ENCODE assay signal across 23 cellular contexts in genomic region chr2:84519332-84519957, GRCh38. TPM values are rescaled to one million over a fixed set of nuclear protein-coding genes. Genes with fewer than 3 reads are reported as not detected.
"Had no signal": no experiment of that assay in that cellular context is flagged by ENCODE, and none has a peak within 500 bp of the region (broad histone marks: within the 10 kb centered on the region; RNA-seq: fewer than 3 reads in every experiment).

No MANE protein-coding gene starts in this region.

- H3K27ac Mint-ChIP-seq: activated T-cell treated with anti-CD3 and anti-CD28 coated beads, Interleukin-2, amount 50 U/mL, for 72 hours; brain; nephron progenitor cell; stimulated activated effector memory CD8-positive, alpha-beta T cell treated with anti-CD3 and anti-CD28 coated beads, Interleukin-12 subunit alpha, Interleukin-12 subunit beta, amount 100 ng/mL, for 72 hours; T-helper 2 cell treated with Interferon-gamma antibody and Interleukin-4, amounts not matched to agents 5 μg/mL and 100 μg/mL, for 36 hours; WTC11 had no signal

- H3K36me3 Mint-ChIP-seq: stimulated activated effector memory CD8-positive, alpha-beta T cell treated with anti-CD3 and anti-CD28 coated beads, Interleukin-12 subunit alpha, Interleukin-12 subunit beta, amount 100 ng/mL, for 72 hours; WTC11 had no signal

- FAIRE-seq: keratinocyte, TTC549 had no signal

- H3K9me3 ChIP-seq: sigmoid colon, upper lobe of right lung had no signal

- H3K4me3 Mint-ChIP-seq: activated T-cell treated with anti-CD3 and anti-CD28 coated beads, Interleukin-2, amount 50 U/mL, for 72 hours; brain; nephron progenitor cell; stimulated activated effector memory CD8-positive, alpha-beta T cell treated with anti-CD3 and anti-CD28 coated beads, Interleukin-12 subunit alpha, Interleukin-12 subunit beta, amount 100 ng/mL, for 72 hours; T-helper 2 cell treated with Interferon-gamma antibody and Interleukin-4, amounts not matched to agents 5 μg/mL and 100 μg/mL, for 36 hours; WTC11 had no signal

- DNase-seq: activated CD4-positive, alpha-beta T cell treated with anti-CD3 and anti-CD28 coated beads for 4 hours; activated CD8-positive, alpha-beta memory T cell treated with anti-CD3 and anti-CD28 coated beads, Interleukin-2, amount 50 U/mL, for 48 hours; activated gamma-delta T cell treated with Interleukin-2 at 50 U/mL for 16 hours; activated T-cell treated with anti-CD3 and anti-CD28 coated beads, Interleukin-2, amount 50 U/mL, for 72 hours; anterior cingulate cortex; dorsolateral prefrontal cortex; foreskin melanocyte; glutamatergic neuron; hippocampal formation; midbrain; nephron progenitor cell; nucleus accumbens; sigmoid colon; stimulated activated CD4-positive, alpha-beta T cell treated with anti-CD3 and anti-CD28 coated beads, Interleukin-4, amount 100 ng/mL, for 24 hours; upper lobe of right lung had no signal

- H3K27me3 Mint-ChIP-seq: brain had no signal

- H3K4me3 ChIP-seq: sigmoid colon, upper lobe of right lung had no signal

- H3K4me1 ChIP-seq: upper lobe of right lung had no signal

- H3K27ac ChIP-seq: dorsolateral prefrontal cortex, sigmoid colon, upper lobe of right lung had no signal

- H3K36me3 ChIP-seq: sigmoid colon, upper lobe of right lung had no signal

- H3K4me1 Mint-ChIP-seq: nephron progenitor cell had no signal

- H3K27me3 ChIP-seq: dorsolateral prefrontal cortex, sigmoid colon, upper lobe of right lung had no signal

- ATAC-seq: activated T-cell treated with anti-CD3 and anti-CD28 coated beads, Interleukin-2, amount 50 U/mL, for 72 hours; left lobe of liver; stimulated activated effector memory CD8-positive, alpha-beta T cell treated with anti-CD3 and anti-CD28 coated beads, Interleukin-12 subunit alpha, Interleukin-12 subunit beta, amount 100 ng/mL, for 72 hours; upper lobe of right lung; WTC11 had no signal

RNA-seq across cellular contexts. Expression of gene DNAH6, which starts 3.1 kb away (rescaled TPM):
- total RNA-seq: lung microvascular endothelial cell had no signal
